ENCODE assay signal across 20 cellular contexts in genomic region chr1:203569490-203570318, GRCh38. TPM values are rescaled to one million over a fixed set of nuclear protein-coding genes. Genes with fewer than 3 reads are reported as not detected.
A peak's percentile ranks its signal among the peaks of the same experiment; 100 is the strongest.
DNase-seq lines count a peak whose midpoint lies in the region; ATAC-seq, FAIRE-seq and TF ChIP-seq lines count a peak whose summit lies in the region.
"Had no signal": no experiment of that assay in that cellular context is flagged by ENCODE, and none has a peak within 500 bp of the region (broad histone marks: within the 10 kb centered on the region; RNA-seq: fewer than 3 reads in every experiment).

No MANE protein-coding gene starts in this region.

- POLR2A ChIA-PET in OCI-LY7 (lab: Charles Lee), result interaction anchor here (0.6 kb wide), 1 partner anchor 232 kb away, joined by 3 read pairs; no protein-coding TSS in a partner anchor

- CTCF ChIA-PET in OCI-LY7 (lab: Charles Lee; ENCODE audit: unreplicated experiment), result no interaction called here

- peaks cover 15% of the 10 kb centered on the region for H3K4me1 ChIP-seq in astrocyte (ENCODE audit: insufficient read depth, low read length)
- no peaks in the 10 kb centered on the region for H3K4me1 ChIP-seq in OCI-LY7 (ENCODE audit: insufficient read depth, low read length, poor library complexity, severe bottlenecking)
- H3K4me1 ChIP-seq: foreskin keratinocyte had no signal

- H3K36me3 Mint-ChIP-seq in astrocyte (ENCODE audit: low read depth, unreplicated experiment), result no peaks in the 10 kb centered on the region
- H3K36me3 Mint-ChIP-seq: activated naive CD8-positive, alpha-beta T cell treated with anti-CD3 and anti-CD28 coated beads, Interleukin-2, amount 10 ng/mL, durations not matched to agents 7 days and 5 days; CD14-positive monocyte had no signal

- no peaks in the 10 kb centered on the region for H3K36me3 ChIP-seq in astrocyte (ENCODE audit: insufficient read depth, low read length)
- H3K36me3 ChIP-seq in OCI-LY7 (ENCODE audit: insufficient read depth, low read length), result no peaks in the 10 kb centered on the region
- H3K36me3 ChIP-seq: thoracic aorta had no signal

- intact Hi-C loops in OCI-LY7 (cut with micrococcal nuclease; ENCODE audit: unreplicated experiment), result no loop called here

- H3K27ac ChIP-seq in astrocyte (ENCODE audit: low read depth, low read length), result no peak overlapping the region
- no peak overlapping the region for H3K27ac ChIP-seq in OCI-LY7 (ENCODE audit: low read depth, low read length, poor library complexity, severe bottlenecking)
- H3K27ac ChIP-seq: foreskin keratinocyte, thoracic aorta had no signal

- peaks cover 24% of the 10 kb centered on the region for H3K4me1 Mint-ChIP-seq in astrocyte (ENCODE audit: low read depth, unreplicated experiment)
- H3K4me1 Mint-ChIP-seq: CD14-positive monocyte had no signal

- H3K9ac ChIP-seq in astrocyte (ENCODE audit: low read length), result no peak overlapping the region

- FAIRE-seq in astrocyte (lab: Jason Lieb, UNC), result no peak

- H3K4me3 ChIP-seq in astrocyte (ENCODE audit: insufficient read depth, low read depth, low read length), result no peak overlapping the region
- H3K4me3 ChIP-seq in OCI-LY7 (ENCODE audit: low read depth, low read length, poor library complexity, severe bottlenecking), result no peak overlapping the region
- H3K4me3 ChIP-seq: thoracic aorta had no signal

- peak overlapping the region; percentile 17 for H3K4me2 ChIP-seq in astrocyte (ENCODE audit: low read length)
- H3K4me2 ChIP-seq in OCI-LY7 (ENCODE audit: low read length), result no peak overlapping the region

- H3K27ac Mint-ChIP-seq in astrocyte (ENCODE audit: unreplicated experiment), result peak overlapping the region; percentile 90
- H3K27ac Mint-ChIP-seq: activated naive CD8-positive, alpha-beta T cell treated with anti-CD3 and anti-CD28 coated beads, Interleukin-2, amount 10 ng/mL, durations not matched to agents 7 days and 5 days had no signal

- no peaks in the 10 kb centered on the region for H3K9me3 ChIP-seq in astrocyte (ENCODE audit: insufficient read depth, low read depth, low read length)
- H3K9me3 ChIP-seq in OCI-LY7 (ENCODE audit: low read length), result no peaks in the 10 kb centered on the region
- H3K9me3 ChIP-seq: thoracic aorta had no signal

- H2AFZ ChIP-seq in astrocyte (ENCODE audit: low read depth, low read length), result peak overlapping the region; percentile 45
- H2AFZ ChIP-seq in OCI-LY7 (ENCODE audit: low read length), result no peak overlapping the region

- H3K4me3 Mint-ChIP-seq in astrocyte (ENCODE audit: unreplicated experiment), result peak overlapping the region; percentile 5
- H3K4me3 Mint-ChIP-seq: activated naive CD8-positive, alpha-beta T cell treated with anti-CD3 and anti-CD28 coated beads, Interleukin-2, amount 10 ng/mL, durations not matched to agents 7 days and 5 days; CD14-positive monocyte; H9 had no signal

- H3K79me2 ChIP-seq in astrocyte (ENCODE audit: insufficient read depth, low read length) (no peaks in the 10 kb centered on the region), OCI-LY7 (ENCODE audit: insufficient read depth, low read depth, low read length) (no peaks in the 10 kb centered on the region)

- TF ChIP-seq CTCF in astrocyte (IDR thresholded peaks at IDR 0.05; ENCODE audit: insufficient read depth, low read depth, low read length) (no peak), OCI-LY7 (conservative IDR thresholded peaks at IDR 0.05; ENCODE audit: low read length) (no peak)

- H3K27me3 ChIP-seq in astrocyte (ENCODE audit: insufficient read depth, low read length), result no peaks in the 10 kb centered on the region

- peaks cover 3% of the 10 kb centered on the region for H3K9me3 Mint-ChIP-seq in astrocyte (ENCODE audit: unreplicated experiment)
- H3K9me3 Mint-ChIP-seq: activated naive CD8-positive, alpha-beta T cell treated with anti-CD3 and anti-CD28 coated beads, Interleukin-2, amount 10 ng/mL, durations not matched to agents 7 days and 5 days; H9 had no signal

- DNase-seq in HT1080 (ENCODE audit: low read depth), result peak; percentile 72
- peak; percentile 94 for DNase-seq in astrocyte (ENCODE audit: low read depth)
- peak; percentile 73 for DNase-seq in left kidney (ENCODE audit: low read depth, low spot score)
- no peak for DNase-seq in T-helper 1 cell
- DNase-seq in OCI-LY7 (ENCODE audit: low spot score), result no peak
- DNase-seq: activated CD4-positive, alpha-beta T cell treated with anti-CD3 and anti-CD28 coated beads, Interleukin-2, amount 50 U/mL, for 48 hours; activated naive CD8-positive, alpha-beta T cell treated with anti-CD3 and anti-CD28 coated beads, Interleukin-2, amount 10 ng/mL, durations not matched to agents 7 days and 5 days; activated T-cell treated with anti-CD3 and anti-CD28 coated beads, Interleukin-2, amount 50 U/mL, for 48 hours; central memory CD4-positive, alpha-beta T cell; DMS79; effector CD8-positive, alpha-beta T cell; foreskin keratinocyte; H9; NCI-H1092 treated with DMSO at 0.1 percent for 48 hours; SHP77 treated with DMSO at 0.1 percent for 48 hours had no signal

- no peaks in the 10 kb centered on the region for H4K20me1 ChIP-seq in astrocyte (ENCODE audit: insufficient read depth, low read length)
- no peaks in the 10 kb centered on the region for H4K20me1 ChIP-seq in OCI-LY7 (ENCODE audit: insufficient read depth, low read length)

- ATAC-seq in GM21360 (IDR thresholded peaks at IDR 0.05; ENCODE audit: unreplicated experiment), result no peak
- no peak for ATAC-seq in GM21737 (IDR thresholded peaks at IDR 0.05; ENCODE audit: unreplicated experiment)
- ATAC-seq: foreskin keratinocyte, sciatic nerve had no signal

- H3K9me2 ChIP-seq in OCI-LY7 (ENCODE audit: insufficient read depth, low read length), result no peaks in the 10 kb centered on the region

- BruUV-seq in OCI-LY7 (replicated peaks; lab: Mats Ljungman, UMichigan), result no TSS peak

- peaks cover 11% of the 10 kb centered on the region for H3K27me3 Mint-ChIP-seq in astrocyte (ENCODE audit: low read depth, unreplicated experiment)

RNA-seq across cellular contexts. Expression of gene ATP2B4, which starts 56.9 kb away (rescaled TPM):
- 10.7 and 15.8 TPM in 2 replicates for total RNA-seq in HT1080 (2014; rRNA removed; shearing (Covaris generic))
- polyA plus RNA-seq in HT1080 (2015; cell fraction: cytosol; rRNA removed), result 11.5 and 15.2 TPM in 2 replicates
- polyA plus RNA-seq in HT1080 (2015; cell fraction: nucleus; rRNA removed), result 50.5 and 52.5 TPM in 2 replicates
- 103 and 114 TPM in 2 replicates for total RNA-seq in astrocyte
- total RNA-seq in OCI-LY7 (2014; rRNA removed; shearing (Covaris generic)), result 7.5 and 8.5 TPM in 2 replicates
- 16.6 and 16.7 TPM in 2 replicates for total RNA-seq in OCI-LY7 (2022)

Comparison
In these comparisons a context has a peak if more than half of its experiments do, and no peak if none do; other contexts are left out.
1. DNase-seq: peak in HT1080 (single experiment), astrocyte (single experiment) and left kidney (single experiment); none in T-helper 1 cell (0 of 5) and OCI-LY7 (single experiment).